16 cellular contexts compared by ENCODE assay signal in genomic region chr11:108670381-108670930, GRCh38.
"Had no signal": no experiment of that assay in that cellular context is flagged by ENCODE, and none has a peak within 500 bp of the region (broad histone marks: within the 10 kb centered on the region; RNA-seq: fewer than 3 reads in every experiment).

No MANE protein-coding gene starts in this region.

- H3K9me3 ChIP-seq: colonic mucosa, lower lobe of right lung, transverse colon had no signal

- ATAC-seq: activated CD8-positive, alpha-beta T cell treated with anti-CD3 and anti-CD28 coated beads for 36 hours; left cardiac atrium; lower lobe of right lung; right cardiac atrium; stimulated activated memory B cell treated with anti-CD40 and anti-IgM and Interleukin-4, amounts not matched to agents 10 μg/mL and 1 μg/mL and 100 μg/mL, for 72 hours had no signal

- DNase-seq: activated CD8-positive, alpha-beta memory T cell treated with anti-CD3 and anti-CD28 coated beads, Interleukin-2, amount 50 U/mL, for 4 hours; activated CD8-positive, alpha-beta T cell treated with anti-CD3 and anti-CD28 coated beads for 36 hours; activated naive CD4-positive, alpha-beta T cell treated with Interleukin-2 at 50 U/mL for 16 hours; colonic mucosa; hippocampal formation; left cardiac atrium; lower lobe of right lung; naive B cell; right cardiac atrium; substantia nigra; SW 1271; transverse colon had no signal

- H3K27me3 ChIP-seq: colonic mucosa, transverse colon had no signal

- H3K4me3 ChIP-seq: colonic mucosa, lower lobe of right lung, transverse colon had no signal

- H3K27ac ChIP-seq: colonic mucosa, lower lobe of right lung, transverse colon had no signal

- H3K27me3 Mint-ChIP-seq: activated CD8-positive, alpha-beta T cell treated with anti-CD3 and anti-CD28 coated beads for 36 hours; naive B cell; progenitor cell of endocrine pancreas; stimulated activated memory B cell treated with anti-CD40 and anti-IgM and Interleukin-4, amounts not matched to agents 10 μg/mL and 1 μg/mL and 100 μg/mL, for 72 hours had no signal

- H3K9me3 Mint-ChIP-seq: activated CD8-positive, alpha-beta T cell treated with anti-CD3 and anti-CD28 coated beads for 36 hours; activated T-helper 1 cell treated with anti-CD3 and anti-CD28 coated beads, Interleukin-12 subunit alpha, Interleukin-12 subunit beta, Interleukin-2, Interleukin-4 antibody, amounts not matched to agents 30 ng/mL and 10 ng/mL and 1 ng/mL, durations not matched to agents 14 hours and 24 hours and 36 hours; mesothelial cell of epicardium; stimulated activated memory B cell treated with anti-CD40 and anti-IgM and Interleukin-4, amounts not matched to agents 10 μg/mL and 1 μg/mL and 100 μg/mL, for 72 hours had no signal

- H3K4me3 Mint-ChIP-seq: activated CD8-positive, alpha-beta T cell treated with anti-CD3 and anti-CD28 coated beads for 36 hours; activated T-helper 1 cell treated with anti-CD3 and anti-CD28 coated beads, Interleukin-12 subunit alpha, Interleukin-12 subunit beta, Interleukin-2, Interleukin-4 antibody, amounts not matched to agents 30 ng/mL and 10 ng/mL and 1 ng/mL, durations not matched to agents 14 hours and 24 hours and 36 hours; mesothelial cell of epicardium; naive B cell; stimulated activated memory B cell treated with anti-CD40 and anti-IgM and Interleukin-4, amounts not matched to agents 10 μg/mL and 1 μg/mL and 100 μg/mL, for 72 hours had no signal

- H3K27ac Mint-ChIP-seq: activated CD8-positive, alpha-beta T cell treated with anti-CD3 and anti-CD28 coated beads for 36 hours; activated T-helper 1 cell treated with anti-CD3 and anti-CD28 coated beads, Interleukin-12 subunit alpha, Interleukin-12 subunit beta, Interleukin-2, Interleukin-4 antibody, amounts not matched to agents 30 ng/mL and 10 ng/mL and 1 ng/mL, durations not matched to agents 14 hours and 24 hours and 36 hours; mesothelial cell of epicardium; progenitor cell of endocrine pancreas; stimulated activated memory B cell treated with anti-CD40 and anti-IgM and Interleukin-4, amounts not matched to agents 10 μg/mL and 1 μg/mL and 100 μg/mL, for 72 hours had no signal

- H3K36me3 ChIP-seq: colonic mucosa had no signal
